ENCODE assay signal across 1 cellular context in the genomic region with DNA sequence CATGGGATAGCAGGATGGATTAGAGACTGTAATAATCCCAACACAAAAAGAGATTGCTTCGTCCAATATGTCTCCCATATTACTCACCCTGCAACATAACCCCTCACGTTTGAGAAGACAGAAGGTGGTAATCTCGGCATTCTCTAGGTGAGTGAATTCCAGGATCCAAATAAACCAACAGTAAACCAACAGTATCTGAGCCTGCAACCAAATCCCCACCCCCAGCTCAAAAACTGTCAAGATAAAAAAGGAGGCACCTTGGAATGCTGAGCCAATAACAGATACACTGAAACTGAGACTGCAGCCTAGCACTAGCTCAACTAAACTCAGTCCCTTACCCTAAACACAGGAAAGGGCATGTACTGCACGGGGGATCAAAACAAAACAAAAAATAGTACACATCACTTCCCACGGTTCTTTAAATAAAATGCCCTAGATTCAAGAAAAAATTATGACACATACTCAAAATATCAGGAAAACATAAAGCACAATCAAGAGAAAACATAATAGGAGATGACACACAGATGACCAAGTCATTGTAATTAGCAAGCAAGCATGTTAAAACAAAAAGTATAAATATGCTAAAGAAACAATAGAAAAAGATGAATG.
TF ChIP-seq lines count a peak whose summit lies in the region.

No MANE protein-coding gene starts in this region.

TF ChIP-seq in WTC11, 78 proteins besides CTCF, POLR2A, EP300 and RAD21 (continued from another document):
- TF ChIP-seq, protein P1, sequence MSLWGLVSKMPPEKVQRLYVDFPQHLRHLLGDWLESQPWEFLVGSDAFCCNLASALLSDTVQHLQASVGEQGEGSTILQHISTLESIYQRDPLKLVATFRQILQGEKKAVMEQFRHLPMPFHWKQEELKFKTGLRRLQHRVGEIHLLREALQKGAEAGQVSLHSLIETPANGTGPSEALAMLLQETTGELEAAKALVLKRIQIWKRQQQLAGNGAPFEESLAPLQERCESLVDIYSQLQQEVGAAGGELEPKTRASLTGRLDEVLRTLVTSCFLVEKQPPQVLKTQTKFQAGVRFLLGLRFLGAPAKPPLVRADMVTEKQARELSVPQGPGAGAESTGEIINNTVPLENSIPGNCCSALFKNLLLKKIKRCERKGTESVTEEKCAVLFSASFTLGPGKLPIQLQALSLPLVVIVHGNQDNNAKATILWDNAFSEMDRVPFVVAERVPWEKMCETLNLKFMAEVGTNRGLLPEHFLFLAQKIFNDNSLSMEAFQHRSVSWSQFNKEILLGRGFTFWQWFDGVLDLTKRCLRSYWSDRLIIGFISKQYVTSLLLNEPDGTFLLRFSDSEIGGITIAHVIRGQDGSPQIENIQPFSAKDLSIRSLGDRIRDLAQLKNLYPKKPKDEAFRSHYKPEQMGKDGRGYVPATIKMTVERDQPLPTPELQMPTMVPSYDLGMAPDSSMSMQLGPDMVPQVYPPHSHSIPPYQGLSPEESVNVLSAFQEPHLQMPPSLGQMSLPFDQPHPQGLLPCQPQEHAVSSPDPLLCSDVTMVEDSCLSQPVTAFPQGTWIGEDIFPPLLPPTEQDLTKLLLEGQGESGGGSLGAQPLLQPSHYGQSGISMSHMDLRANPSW (CRISPR knock-in tag; conservative IDR thresholded peaks at IDR 0.05; ENCODE audit: low read depth) = no peak
- TF ChIP-seq TP53 (CRISPR knock-in tag; IDR thresholded peaks at IDR 0.05) = no peak
- TF ChIP-seq, protein P2, sequence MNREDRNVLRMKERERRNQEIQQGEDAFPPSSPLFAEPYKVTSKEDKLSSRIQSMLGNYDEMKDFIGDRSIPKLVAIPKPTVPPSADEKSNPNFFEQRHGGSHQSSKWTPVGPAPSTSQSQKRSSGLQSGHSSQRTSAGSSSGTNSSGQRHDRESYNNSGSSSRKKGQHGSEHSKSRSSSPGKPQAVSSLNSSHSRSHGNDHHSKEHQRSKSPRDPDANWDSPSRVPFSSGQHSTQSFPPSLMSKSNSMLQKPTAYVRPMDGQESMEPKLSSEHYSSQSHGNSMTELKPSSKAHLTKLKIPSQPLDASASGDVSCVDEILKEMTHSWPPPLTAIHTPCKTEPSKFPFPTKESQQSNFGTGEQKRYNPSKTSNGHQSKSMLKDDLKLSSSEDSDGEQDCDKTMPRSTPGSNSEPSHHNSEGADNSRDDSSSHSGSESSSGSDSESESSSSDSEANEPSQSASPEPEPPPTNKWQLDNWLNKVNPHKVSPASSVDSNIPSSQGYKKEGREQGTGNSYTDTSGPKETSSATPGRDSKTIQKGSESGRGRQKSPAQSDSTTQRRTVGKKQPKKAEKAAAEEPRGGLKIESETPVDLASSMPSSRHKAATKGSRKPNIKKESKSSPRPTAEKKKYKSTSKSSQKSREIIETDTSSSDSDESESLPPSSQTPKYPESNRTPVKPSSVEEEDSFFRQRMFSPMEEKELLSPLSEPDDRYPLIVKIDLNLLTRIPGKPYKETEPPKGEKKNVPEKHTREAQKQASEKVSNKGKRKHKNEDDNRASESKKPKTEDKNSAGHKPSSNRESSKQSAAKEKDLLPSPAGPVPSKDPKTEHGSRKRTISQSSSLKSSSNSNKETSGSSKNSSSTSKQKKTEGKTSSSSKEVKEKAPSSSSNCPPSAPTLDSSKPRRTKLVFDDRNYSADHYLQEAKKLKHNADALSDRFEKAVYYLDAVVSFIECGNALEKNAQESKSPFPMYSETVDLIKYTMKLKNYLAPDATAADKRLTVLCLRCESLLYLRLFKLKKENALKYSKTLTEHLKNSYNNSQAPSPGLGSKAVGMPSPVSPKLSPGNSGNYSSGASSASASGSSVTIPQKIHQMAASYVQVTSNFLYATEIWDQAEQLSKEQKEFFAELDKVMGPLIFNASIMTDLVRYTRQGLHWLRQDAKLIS (CRISPR knock-in tag; IDR thresholded peaks at IDR 0.05; ENCODE audit: borderline replicate concordance) = no peak
- TF ChIP-seq PRRX2 (CRISPR knock-in tag; IDR thresholded peaks at IDR 0.05) = no peak
- no peak for TF ChIP-seq ELF4 (CRISPR knock-in tag; IDR thresholded peaks at IDR 0.05; ENCODE audit: low read depth)
TF ChIP-seq in WTC11: peak in this region for 0.
